In genomic region chr12:85468356-85469157, GRCh38 we compare ENCODE assay signal across 8 cellular contexts.
DNase-seq lines count a peak whose midpoint lies in the region; ATAC-seq, FAIRE-seq and TF ChIP-seq lines count a peak whose summit lies in the region.

No MANE protein-coding gene starts in this region.

- H2AFZ ChIP-seq in OCI-LY7 (ENCODE audit: low read length) (peak overlapping the region; percentile 64; the same call in 1 of the 2 replicates), K562 (ENCODE audit: low read depth, low read length) (no peak overlapping the region)

- H3K9ac ChIP-seq in K562 (ENCODE audit: insufficient read depth in 1 of 2, low read depth in 2 of 2, low read length in 2 of 2), result no peak overlapping the region

- H3K79me2 ChIP-seq in OCI-LY7 (ENCODE audit: insufficient read depth, low read depth, low read length) (no peaks in the 10 kb centered on the region), K562 (ENCODE audit: control insufficient read depth, insufficient read depth, low read length) (no peaks in the 10 kb centered on the region)

- H3K27me3 ChIP-seq in K562 (ENCODE audit: control insufficient read depth in 2 of 2, insufficient read depth in 2 of 2, low read length in 2 of 2), result no peaks in the 10 kb centered on the region
- H3K27me3 ChIP-seq in sigmoid colon, result no peaks in the 10 kb centered on the region

- WGBS in K562 (ENCODE audit: insufficient coverage, low coverage, missing lambda C conversion rate), result 5% methylated on average over 15 of the region's 15 CpGs
- 18 to 23% methylated on average over 15 of the region's 15 CpGs for WGBS in sigmoid colon, 2 donors

- BruUV-seq in OCI-LY7 (replicated peaks; lab: Mats Ljungman, UMichigan) (no TSS peak), K562 (replicated peaks; lab: Mats Ljungman, UMichigan) (no TSS peak)

- TF ChIP-seq RAD21 in K562 (CRISPR knock-in tag; conservative IDR thresholded peaks at IDR 0.05 in 1 of 2, IDR thresholded peaks at IDR 0.05 in 1 of 2), result peak; percentile 39 to 58

- POLR2A ChIA-PET in OCI-LY7 (lab: Charles Lee), result interaction anchor here (0.6 to 1.0 kb wide), 3 partner anchors 162 to 436 kb away, joined by 3 read pairs; no protein-coding TSS in a partner anchor
- POLR2A ChIA-PET in K562 (lab: Yijun Ruan, JAX), result no interaction called here

- no peak for FAIRE-seq in K562 (lab: Jason Lieb, UNC)

- H3K27ac ChIP-seq in OCI-LY7 (ENCODE audit: low read depth, low read length, poor library complexity, severe bottlenecking) (no peak overlapping the region), K562 (ENCODE audit: extremely low read depth, low read depth, low read length) (no peak overlapping the region), sigmoid colon (no peak overlapping the region)

- TF ChIP-seq POLR2A in K562 (conservative IDR thresholded peaks at IDR 0.05) (no peak), sigmoid colon (IDR thresholded peaks at IDR 0.05) (no peak)

- TF ChIP-seq CTCF in OCI-LY7 (conservative IDR thresholded peaks at IDR 0.05; ENCODE audit: low read length), result peak; percentile 80
- peak in 2 of 3 experiments; percentile 29 to 34; a peak in 2 of 6 replicates for TF ChIP-seq CTCF in K562 (IDR thresholded peaks at IDR 0.05 in 2 of 3, conservative IDR thresholded peaks at IDR 0.05 in 1 of 3; ENCODE audit: insufficient read depth in 2 of 3, low read depth in 1 of 3, low read length in 3 of 3)
- TF ChIP-seq CTCF in sigmoid colon (IDR thresholded peaks at IDR 0.05), result peak; percentile 42 to 69 (median 52)

- peaks cover 8% of the 10 kb centered on the region for H3K4me1 ChIP-seq in OCI-LY7 (ENCODE audit: insufficient read depth, low read length, poor library complexity, severe bottlenecking)
- H3K4me1 ChIP-seq in K562 (replicated peaks in 1 of 2; ENCODE audit: control insufficient read depth in 2 of 2, insufficient read depth in 2 of 2, low read length in 2 of 2), result no peaks in the 10 kb centered on the region
- H3K4me1 ChIP-seq in sigmoid colon, result no peaks in the 10 kb centered on the region

- H3K36me3 ChIP-seq in OCI-LY7 (ENCODE audit: insufficient read depth, low read length) (no peaks in the 10 kb centered on the region), K562 (ENCODE audit: control insufficient read depth, insufficient read depth, low read length) (no peaks in the 10 kb centered on the region), sigmoid colon (no peaks in the 10 kb centered on the region)

- H4K20me1 ChIP-seq in OCI-LY7 (ENCODE audit: insufficient read depth, low read length) (no peaks in the 10 kb centered on the region), K562 (replicated peaks; ENCODE audit: control insufficient read depth, insufficient read depth, low read length) (no peaks in the 10 kb centered on the region)

- H3K4me3 ChIP-seq in OCI-LY7 (ENCODE audit: low read depth, low read length, poor library complexity, severe bottlenecking), result no peak overlapping the region
- no peak overlapping the region for H3K4me3 ChIP-seq in K562
- H3K4me3 ChIP-seq in iPS-11a (ENCODE audit: low read depth, low read length), result peak overlapping the region; percentile 8
- peak overlapping the region; percentile 28 to 50 (median 42) for H3K4me3 ChIP-seq in sigmoid colon

- DNase-seq in GM04504 (ENCODE audit: low read depth), result peak; percentile 32
- peak; percentile 48 for DNase-seq in HK-2 (ENCODE audit: unreplicated experiment)
- DNase-seq in OCI-LY7 (ENCODE audit: low spot score), result peak; percentile 50
- peak in 3 of 4 experiments; percentile 5 to 14 (median 9) for DNase-seq in K562 (ENCODE audit: extremely low read depth in 1 of 4, low spot score in 3 of 4)
- DNase-seq in sigmoid colon, result no peak
- no peak for DNase-seq in NCI-H1048 (lab: John Stamatoyannopoulos, UW)

- H3K4me2 ChIP-seq in OCI-LY7 (ENCODE audit: low read length) (no peak overlapping the region), K562 (ENCODE audit: insufficient read depth, low read length) (no peak overlapping the region)

- ATAC-seq in GM21423 (IDR thresholded peaks at IDR 0.05; ENCODE audit: unreplicated experiment) (peak; percentile 95), K562 (no peak)

- no peaks in the 10 kb centered on the region for H3K9me2 ChIP-seq in OCI-LY7 (ENCODE audit: insufficient read depth, low read length)

- CTCF ChIA-PET in OCI-LY7 (lab: Charles Lee; ENCODE audit: unreplicated experiment), result no interaction called here
- CTCF ChIA-PET in K562 (lab: Yijun Ruan, JAX; ENCODE audit: low intra/inter-chr PET ratio), result no interaction called here

- H3K9me1 ChIP-seq in K562 (ENCODE audit: control insufficient read depth, insufficient read depth, low read length), result no peaks in the 10 kb centered on the region

- in situ Hi-C loops in K562 (cut with MboI), result no loop called here

- no peaks in the 10 kb centered on the region for H3K9me3 ChIP-seq in OCI-LY7 (ENCODE audit: low read length)
- H3K9me3 ChIP-seq in K562 (replicated peaks; ENCODE audit: control insufficient read depth, insufficient read depth, low read depth, low read length), result no peaks in the 10 kb centered on the region; the same call in 1 of the 2 replicates
- H3K9me3 ChIP-seq in sigmoid colon, result no peaks in the 10 kb centered on the region

- intact Hi-C loops in OCI-LY7 (cut with micrococcal nuclease; ENCODE audit: unreplicated experiment) (loop anchor here (1.0 to 10.0 kb wide), 3 partner anchors 39 to 404 kb away; partner anchors contain the start of gene NTS), K562 (cut with micrococcal nuclease) (loop anchor here (10.0 kb wide), 1 partner anchor 406 kb away; the partner anchor contains the start of gene NTS), sigmoid colon (cut with DNase I) (loop anchor here (5.0 kb wide), 1 partner anchor 454 kb away; no protein-coding TSS in a partner anchor)

- TF ChIP-seq EP300 in K562 (IDR thresholded peaks at IDR 0.05; ENCODE audit: low read length) (no peak), sigmoid colon (IDR thresholded peaks at IDR 0.05) (no peak)

TF ChIP-seq in K562, 482 proteins besides CTCF, POLR2A, EP300 and RAD21:
- TF ChIP-seq TAF7 (tag; IDR thresholded peaks at IDR 0.05), result no peak
- no peak for TF ChIP-seq CBFA2T2 (conservative IDR thresholded peaks at IDR 0.05)
- TF ChIP-seq SMARCA5 (IDR thresholded peaks at IDR 0.05), result no peak
- TF ChIP-seq SMAD4 (CRISPR knock-in tag; conservative IDR thresholded peaks at IDR 0.05), result no peak
- TF ChIP-seq GTF3C2 (IDR thresholded peaks at IDR 0.05; ENCODE audit: borderline replicate concordance, extremely low read depth, insufficient read length), result no peak

Comparison
In these comparisons a context has a peak if more than half of its experiments do, and no peak if none do; other contexts are left out.
1. DNase-seq: peak in GM04504 (single experiment), HK-2 (single experiment), OCI-LY7 (single experiment) and K562 (3 of 4); none in sigmoid colon (single experiment) and NCI-H1048 (single experiment).
2. H3K4me3 ChIP-seq: peak in iPS-11a (single experiment) and sigmoid colon (4 of 4); none in OCI-LY7 (single experiment) and K562 (single experiment).
3. Peak in every context shown above with its lines, with median percentiles within 50 percentile points of each other: CTCF ChIP-seq.